In the genomic region with DNA sequence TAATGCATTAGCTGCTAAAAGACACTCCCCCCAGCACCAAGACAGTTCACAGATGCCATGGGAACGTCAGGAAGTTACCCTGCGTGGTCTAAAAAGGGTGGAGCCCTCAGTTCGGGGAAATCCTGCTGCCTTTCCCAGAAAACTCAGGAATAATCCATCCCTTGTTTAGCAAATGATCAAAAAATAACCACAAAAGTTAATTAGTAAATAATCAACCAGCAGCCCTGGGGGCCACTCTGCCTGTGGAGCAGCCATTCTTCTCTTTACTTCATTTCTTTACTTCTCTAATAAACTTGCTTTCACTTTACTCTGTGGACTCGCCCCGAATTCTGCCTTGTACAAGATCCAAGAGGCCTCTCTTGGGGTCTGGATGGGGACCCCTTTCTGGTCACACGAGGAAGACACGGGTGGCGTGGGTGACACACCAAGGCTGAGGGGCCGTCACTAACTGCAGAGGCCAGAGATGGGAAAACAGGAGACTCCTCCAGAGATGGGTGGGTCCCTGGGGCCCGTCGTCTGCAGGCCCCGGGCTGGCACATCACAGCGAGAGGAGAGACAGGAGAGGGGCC, we compare ENCODE assay signal across 15 cellular contexts.
DNase-seq lines count a peak whose midpoint lies in the region; ATAC-seq lines count a peak whose summit lies in the region.
"Had no signal": no experiment of that assay in that cellular context is flagged by ENCODE, and none has a peak within 500 bp of the region (broad histone marks: within the 10 kb centered on the region; RNA-seq: fewer than 3 reads in every experiment).

No MANE protein-coding gene starts in this region.

- peaks cover 4% of the 10 kb centered on the region for H3K27me3 Mint-ChIP-seq in activated T-helper 17 cell treated with anti-CD3 and anti-CD28 coated beads, Interleukin-2, amount 50 U/mL, for 72 hours

- H3K36me3 Mint-ChIP-seq in activated T-helper 17 cell treated with anti-CD3 and anti-CD28 coated beads, Interleukin-2, amount 50 U/mL, for 72 hours (ENCODE audit: low read depth): no peaks in the 10 kb centered on the region
- H3K36me3 Mint-ChIP-seq: CD4-positive, CD25-positive, alpha-beta regulatory T cell had no signal

- peaks cover 6% of the 10 kb centered on the region for H3K4me1 Mint-ChIP-seq in activated T-helper 17 cell treated with anti-CD3 and anti-CD28 coated beads, Interleukin-2, amount 50 U/mL, for 72 hours

- intact Hi-C loops in Right ventricle myocardium inferior (cut with DNase I) (no loop called here), left cardiac atrium (cut with DNase I) (loop anchor here in 1 of 2 donors (10.0 kb wide), 1 partner anchor 55 kb away; no protein-coding TSS in a partner anchor)

- peaks cover 4% of the 10 kb centered on the region for H3K9me3 Mint-ChIP-seq in activated T-helper 17 cell treated with anti-CD3 and anti-CD28 coated beads, Interleukin-2, amount 50 U/mL, for 72 hours

- DNase-seq in Right ventricle myocardium inferior (ENCODE audit: missing footprints) (peak; percentile 65), left cardiac atrium (no peak), kidney tubule cell (ENCODE audit: low spot score) (peak; percentile 33)
- DNase-seq: AML-193; CD4-positive, CD25-positive, alpha-beta regulatory T cell; CD8-positive, alpha-beta memory T cell; COR-L47; GM23248; KG1 had no signal

- ATAC-seq in Right ventricle myocardium inferior (no peak), left cardiac atrium (no peak), HG02973 (IDR thresholded peaks at IDR 0.05; ENCODE audit: unreplicated experiment) (no peak), GM18519 (IDR thresholded peaks at IDR 0.05; ENCODE audit: low FRiP score, unreplicated experiment) (no peak), HG02970 (IDR thresholded peaks at IDR 0.05; ENCODE audit: low FRiP score, unreplicated experiment) (no peak)
- no peak for ATAC-seq in activated T-helper 17 cell treated with anti-CD3 and anti-CD28 coated beads, Interleukin-2, amount 50 U/mL, for 72 hours (replicated peaks)
- ATAC-seq: A549 had no signal

- no peak overlapping the region for H3K4me3 Mint-ChIP-seq in activated T-helper 17 cell treated with anti-CD3 and anti-CD28 coated beads, Interleukin-2, amount 50 U/mL, for 72 hours

- peak overlapping the region; percentile 48 for H3K27ac Mint-ChIP-seq in activated T-helper 17 cell treated with anti-CD3 and anti-CD28 coated beads, Interleukin-2, amount 50 U/mL, for 72 hours
- H3K27ac Mint-ChIP-seq: CD4-positive, CD25-positive, alpha-beta regulatory T cell; IgD-negative memory B cell had no signal
